ENCODE assay signal across 24 cellular contexts in the genomic region with DNA sequence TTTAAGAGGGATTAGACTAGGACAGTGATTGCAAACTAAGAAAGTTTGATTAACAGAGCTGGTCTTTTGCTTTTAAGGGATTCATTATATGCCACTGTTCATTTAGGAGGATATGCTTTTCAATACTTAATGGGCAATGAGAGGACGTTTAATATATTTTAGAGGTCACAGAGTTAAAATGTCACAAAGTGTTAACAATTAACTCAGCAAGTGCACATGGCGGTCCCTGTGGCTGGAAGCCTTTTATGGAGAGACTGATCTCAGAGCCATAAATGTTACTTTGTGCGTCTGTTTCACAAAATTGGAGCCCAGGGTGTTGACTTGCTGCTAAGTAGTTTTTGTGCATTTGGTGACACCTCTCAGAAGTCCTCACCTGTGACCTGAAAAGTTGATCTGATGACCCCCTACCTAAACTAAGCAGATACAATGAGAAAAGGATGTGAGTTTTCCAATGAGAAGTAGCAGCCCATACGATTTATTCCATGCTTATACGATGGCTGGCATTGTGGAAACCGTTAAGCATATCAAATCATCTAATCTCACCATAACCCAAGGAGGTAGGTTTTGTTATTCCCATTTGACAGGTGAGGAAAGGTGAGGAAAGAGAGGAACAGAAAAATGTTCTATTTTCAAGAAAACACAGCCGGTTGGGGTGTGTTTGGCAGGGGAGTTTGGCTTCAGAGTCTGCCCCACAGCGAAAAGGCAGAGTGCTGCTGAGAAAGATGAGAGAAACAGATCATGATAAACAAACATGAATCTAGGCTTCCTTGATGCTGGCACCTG.
"Had no signal": no experiment of that assay in that cellular context is flagged by ENCODE, and none has a peak within 500 bp of the region (broad histone marks: within the 10 kb centered on the region; RNA-seq: fewer than 3 reads in every experiment).

No MANE protein-coding gene starts in this region.

- H3K27ac ChIP-seq: esophagus squamous epithelium, prostate gland, right atrium auricular region, sigmoid colon, spleen, suprapubic skin, transverse colon, upper lobe of right lung had no signal

- H3K27ac Mint-ChIP-seq: effector memory CD8-positive, alpha-beta T cell; mesothelial cell of epicardium; naive B cell; nephron progenitor cell; stimulated activated naive B cell treated with anti-CD40 and anti-IgM and Interleukin-4, amounts not matched to agents 10 μg/mL and 1 μg/mL and 100 μg/mL, for 72 hours; stimulated activated naive CD8-positive, alpha-beta T cell treated with anti-CD3 and anti-CD28 coated beads, Interleukin-15, Interleukin-2, amounts not matched to agents 100 ng/mL and 50 ng/mL, for 24 hours had no signal

- H3K9me3 Mint-ChIP-seq: effector memory CD8-positive, alpha-beta T cell; mesothelial cell of epicardium; naive B cell; nephron progenitor cell; stimulated activated naive B cell treated with anti-CD40 and anti-IgM and Interleukin-4, amounts not matched to agents 10 μg/mL and 1 μg/mL and 100 μg/mL, for 72 hours; stimulated activated naive CD8-positive, alpha-beta T cell treated with anti-CD3 and anti-CD28 coated beads, Interleukin-15, Interleukin-2, amounts not matched to agents 100 ng/mL and 50 ng/mL, for 24 hours had no signal

- H3K4me1 ChIP-seq: esophagus squamous epithelium, prostate gland, sigmoid colon, spleen, suprapubic skin, upper lobe of right lung had no signal

- H3K36me3 Mint-ChIP-seq: naive B cell; stimulated activated naive B cell treated with anti-CD40 and anti-IgM and Interleukin-4, amounts not matched to agents 10 μg/mL and 1 μg/mL and 100 μg/mL, for 72 hours had no signal

- H3K27me3 ChIP-seq: esophagus squamous epithelium, right atrium auricular region, sigmoid colon, spleen, suprapubic skin, transverse colon, upper lobe of right lung, uterus had no signal

- H3K9me3 ChIP-seq: esophagus squamous epithelium, mucosa of descending colon, prostate gland, right atrium auricular region, sigmoid colon, spleen, suprapubic skin, transverse colon, upper lobe of right lung, uterus had no signal

- H3K4me3 Mint-ChIP-seq: effector memory CD8-positive, alpha-beta T cell; mesothelial cell of epicardium; naive B cell; nephron progenitor cell; stimulated activated naive B cell treated with anti-CD40 and anti-IgM and Interleukin-4, amounts not matched to agents 10 μg/mL and 1 μg/mL and 100 μg/mL, for 72 hours; stimulated activated naive CD8-positive, alpha-beta T cell treated with anti-CD3 and anti-CD28 coated beads, Interleukin-15, Interleukin-2, amounts not matched to agents 100 ng/mL and 50 ng/mL, for 24 hours had no signal

- H3K36me3 ChIP-seq: esophagus squamous epithelium, prostate gland, sigmoid colon, spleen, suprapubic skin, transverse colon, upper lobe of right lung, uterus had no signal

- DNase-seq: cerebellar nuclear complex; cortex of kidney; effector memory CD8-positive, alpha-beta T cell; erythroblast; esophagus squamous epithelium; foreskin melanocyte; glutamatergic neuron; left cardiac atrium; mesenchymal stem cell; mucosa of descending colon; naive B cell; nephron progenitor cell; sigmoid colon; spleen; stimulated activated CD4-positive, alpha-beta T cell treated with anti-CD3 and anti-CD28 coated beads, Interleukin-4, amount 100 ng/mL, for 4 hours; stimulated activated naive B cell treated with anti-CD40 and anti-IgM and Interleukin-4, amounts not matched to agents 10 μg/mL and 1 μg/mL and 100 μg/mL, for 72 hours; transverse colon; upper lobe of right lung had no signal

- H3K4me3 ChIP-seq: esophagus squamous epithelium, mucosa of descending colon, prostate gland, right atrium auricular region, sigmoid colon, spleen, suprapubic skin, transverse colon, upper lobe of right lung, uterus had no signal

- H3K4me1 Mint-ChIP-seq: naive B cell; stimulated activated naive B cell treated with anti-CD40 and anti-IgM and Interleukin-4, amounts not matched to agents 10 μg/mL and 1 μg/mL and 100 μg/mL, for 72 hours had no signal

- ATAC-seq: effector memory CD8-positive, alpha-beta T cell; left cardiac atrium; stimulated activated naive B cell treated with anti-CD40 and anti-IgM and Interleukin-4, amounts not matched to agents 10 μg/mL and 1 μg/mL and 100 μg/mL, for 72 hours; upper lobe of right lung had no signal
